Comparison of ENCODE assay signal across 25 cellular contexts in genomic region chr11:69999721-70000120, GRCh38.
DNase-seq lines count a peak whose midpoint lies in the region; ATAC-seq, FAIRE-seq and TF ChIP-seq lines count a peak whose summit lies in the region.
"Had no signal": no experiment of that assay in that cellular context is flagged by ENCODE, and none has a peak within 500 bp of the region (broad histone marks: within the 10 kb centered on the region; RNA-seq: fewer than 3 reads in every experiment).

No MANE protein-coding gene starts in this region.

- no peak for TF ChIP-seq RAD21 in HepG2 (CRISPR knock-in tag; IDR thresholded peaks at IDR 0.05)

- CTCF ChIA-PET in HepG2 (lab: Yijun Ruan, JAX; ENCODE audit: low intra/inter-chr PET ratio, low total read pairs): no interaction called here

- H3K4me3 ChIP-seq in right lobe of liver (no peak overlapping the region), HepG2 (replicated peaks in 1 of 3; ENCODE audit: insufficient read depth in 1 of 3, low read depth in 2 of 3, low read length in 3 of 3) (no peak overlapping the region), RWPE2 (ENCODE audit: severe bottlenecking) (no peak overlapping the region), iPS DF 6.9 (ENCODE audit: low read length) (no peak overlapping the region)
- H3K4me3 ChIP-seq: dorsolateral prefrontal cortex, K562, lower lobe of right lung, tibial nerve had no signal

- H3K79me2 ChIP-seq in HepG2 (ENCODE audit: insufficient read depth, low read length): no peaks in the 10 kb centered on the region
- H3K79me2 ChIP-seq: parathyroid adenoma had no signal

- no peak overlapping the region for H3K9ac ChIP-seq in HepG2 (ENCODE audit: insufficient read depth, low read depth, low read length)
- H3K9ac ChIP-seq: parathyroid adenoma had no signal

- FAIRE-seq in HepG2 (lab: Jason Lieb, UNC) (no peak), urothelium cell line (lab: Jason Lieb, UNC) (no peak)
- FAIRE-seq: islet of Langerhans had no signal

- TF ChIP-seq POLR2A in right lobe of liver (IDR thresholded peaks at IDR 0.05) (no peak), HepG2 (IDR thresholded peaks at IDR 0.05; ENCODE audit: insufficient read depth in 1 of 2, low read depth in 2 of 2, low read length in 2 of 2) (no peak)

- POLR2A ChIA-PET in HepG2 (lab: Yijun Ruan, JAX): no interaction called here

- no peaks in the 10 kb centered on the region for H4K20me1 ChIP-seq in HepG2 (ENCODE audit: insufficient read depth, low read length)

- WGBS in right lobe of liver (ENCODE audit: insufficient coverage, low coverage, low lambda C conversion rate, missing lambda C conversion rate): 37% methylated on average over 3 of the region's 3 CpGs
- 10% methylated on average over 3 of the region's 3 CpGs for WGBS in HepG2 (ENCODE audit: low lambda C conversion rate)
- no CpG with 5 or more reads among the region's 3 CpGs for WGBS in iPS DF 6.9 (ENCODE audit: insufficient coverage, insufficient read length)

- ATAC-seq in right lobe of liver: peak; percentile 28 to 87 (median 62)
- no peak for ATAC-seq in HepG2
- ATAC-seq in RWPE2 (ENCODE audit: low read depth): no peak
- no peak for ATAC-seq in HG02981 (IDR thresholded peaks at IDR 0.05; ENCODE audit: unreplicated experiment)
- ATAC-seq: activated naive CD4-positive, alpha-beta T cell treated with anti-CD3 and anti-CD28 coated beads, Interleukin-2, amount 50 U/mL, for 72 hours; K562; lower lobe of right lung; stimulated activated naive CD8-positive, alpha-beta T cell treated with anti-CD3 and anti-CD28 coated beads, Interleukin-15, amount 100 ng/mL, for 72 hours had no signal

- H2AFZ ChIP-seq in HepG2 (ENCODE audit: low read length): no peak overlapping the region
- H2AFZ ChIP-seq: parathyroid adenoma had no signal

- TF ChIP-seq EP300 in HepG2 (IDR thresholded peaks at IDR 0.05; ENCODE audit: low read depth in 2 of 2, low read length in 2 of 2) (no peak), HepG2 (CRISPR knock-in tag; IDR thresholded peaks at IDR 0.05; ENCODE audit: borderline replicate concordance) (no peak)

- H3K27me3 ChIP-seq in right lobe of liver: no peaks in the 10 kb centered on the region
- H3K27me3 ChIP-seq in HepG2 (ENCODE audit: control insufficient read depth in 1 of 2, insufficient read depth in 2 of 2, low read length in 2 of 2): peaks cover 0 to 3% of the 10 kb centered on the region in 2 experiments; a peak in 2 of 5 replicates
- no peaks in the 10 kb centered on the region for H3K27me3 ChIP-seq in RWPE2 (ENCODE audit: insufficient read depth, poor library complexity, severe bottlenecking)
- peaks cover 9% of the 10 kb centered on the region; the same call in 1 of the 2 replicates for H3K27me3 ChIP-seq in iPS DF 6.9 (ENCODE audit: control insufficient read depth, insufficient read depth, low read length)
- H3K27me3 ChIP-seq: tibial nerve had no signal

- no peak for TF ChIP-seq CTCF in right lobe of liver (IDR thresholded peaks at IDR 0.05)
- TF ChIP-seq CTCF in HepG2 (CRISPR knock-in tag; IDR thresholded peaks at IDR 0.05): no peak
- no peak for TF ChIP-seq CTCF in RWPE2 (IDR thresholded peaks at IDR 0.05; ENCODE audit: poor library complexity, severe bottlenecking)

- DNase-seq in right lobe of liver: peak in 1 of 3 donors; percentile 22
- no peak for DNase-seq in HepG2 (ENCODE audit: low spot score)
- peak; percentile 7 for DNase-seq in RWPE2 (ENCODE audit: low spot score)
- peak; percentile 11 for DNase-seq in iPS DF 6.9 (ENCODE audit: low read depth, low spot score)
- DNase-seq in urothelium cell line (ENCODE audit: low spot score): peak; percentile 27
- no peak for DNase-seq in H4 (ENCODE audit: low spot score)
- DNase-seq in NCI-H1694 treated with DMSO at 0.1 percent for 48 hours (lab: John Stamatoyannopoulos, UW): no peak
- DNase-seq: activated CD4-positive, alpha-beta T cell treated with anti-CD3 and anti-CD28 coated beads, Interleukin-2, amount 50 U/mL, for 48 hours; activated CD4-positive, CD25-positive, alpha-beta regulatory T cell; activated CD8-positive, alpha-beta memory T cell treated with anti-CD3 and anti-CD28 coated beads, Interleukin-2, amount 50 U/mL, for 48 hours; aorta; CD4-positive, alpha-beta T cell; dorsolateral prefrontal cortex; HFFc6; lower lobe of right lung; NCI-H1436 treated with DMSO at 0.1 percent for 48 hours; NCI-H526 treated with DMSO at 0.1 percent for 48 hours; SHP77; stimulated activated naive CD8-positive, alpha-beta T cell treated with anti-CD3 and anti-CD28 coated beads, Interleukin-15, amount 100 ng/mL, for 72 hours had no signal

- H3K27ac ChIP-seq in right lobe of liver (no peak overlapping the region), HepG2 (ENCODE audit: extremely low read length, insufficient read depth, low read length) (no peak overlapping the region), RWPE2 (ENCODE audit: poor library complexity, severe bottlenecking) (no peak overlapping the region), iPS DF 6.9 (ENCODE audit: low read length) (no peak overlapping the region)
- H3K27ac ChIP-seq: dorsolateral prefrontal cortex, lower lobe of right lung, parathyroid adenoma, tibial nerve had no signal

- BruUV-seq in HepG2 (replicated peaks; lab: Mats Ljungman, UMichigan): no TSS peak

- in situ Hi-C loops in HepG2 (cut with HindIII; ENCODE audit: extremely low pct_ligation_motif_present, low pct_unique_long_range_greater_than_20kb): no loop called here

- H3K4me1 ChIP-seq in right lobe of liver (peaks cover 0 to 11% (median 0%) of the 10 kb centered on the region in 4 donors), HepG2 (ENCODE audit: insufficient read depth, low read length) (no peaks in the 10 kb centered on the region), RWPE2 (ENCODE audit: insufficient read depth, poor library complexity, severe bottlenecking) (no peaks in the 10 kb centered on the region), iPS DF 6.9 (ENCODE audit: control insufficient read depth, insufficient read depth, low read length) (peaks cover 2% of the 10 kb centered on the region; the same call in 1 of the 2 replicates)
- H3K4me1 ChIP-seq: lower lobe of right lung, parathyroid adenoma, tibial nerve had no signal

- no peaks in the 10 kb centered on the region for H3K9me3 ChIP-seq in right lobe of liver
- peaks cover 2% of the 10 kb centered on the region; the same call in 1 of the 2 replicates for H3K9me3 ChIP-seq in HepG2 (ENCODE audit: low read length)
- no peaks in the 10 kb centered on the region for H3K9me3 ChIP-seq in RWPE2 (ENCODE audit: severe bottlenecking)
- no peaks in the 10 kb centered on the region for H3K9me3 ChIP-seq in iPS DF 6.9 (ENCODE audit: control insufficient read depth, insufficient read depth, low read length)
- H3K9me3 ChIP-seq: lower lobe of right lung, tibial nerve had no signal

- no peak overlapping the region for H3K4me2 ChIP-seq in HepG2 (ENCODE audit: low read depth, low read length)

- H3K36me3 ChIP-seq in right lobe of liver (peaks cover 0 to 12% (median 0%) of the 10 kb centered on the region in 4 donors), HepG2 (replicated peaks in 1 of 2; ENCODE audit: control insufficient read depth in 1 of 2, insufficient read depth in 2 of 2, low read length in 2 of 2) (no peaks in the 10 kb centered on the region), RWPE2 (ENCODE audit: low read depth) (no peaks in the 10 kb centered on the region), iPS DF 6.9 (ENCODE audit: control insufficient read depth, insufficient read depth, low read length) (no peaks in the 10 kb centered on the region)
- H3K36me3 ChIP-seq: lower lobe of right lung, tibial nerve had no signal

- intact Hi-C loops in right lobe of liver (cut with DNase I): no loop called here
- intact Hi-C loops in HepG2 (cut with micrococcal nuclease; ENCODE audit: unreplicated experiment): no loop called here

TF ChIP-seq in HepG2, 621 proteins besides CTCF, POLR2A, EP300 and RAD21 (continues in another document):
- TF ChIP-seq MIER2 (CRISPR knock-in tag; IDR thresholded peaks at IDR 0.05) (no peak), ZC3H13 (CRISPR knock-in tag; IDR thresholded peaks at IDR 0.05) (no peak), ZNF703 (CRISPR knock-in tag; IDR thresholded peaks at IDR 0.05; ENCODE audit: borderline replicate concordance) (no peak), ZNF317 (CRISPR knock-in tag; IDR thresholded peaks at IDR 0.05) (no peak), TAF1 (CRISPR knock-in tag; IDR thresholded peaks at IDR 0.05) (no peak), MTF2 (CRISPR knock-in tag; IDR thresholded peaks at IDR 0.05; ENCODE audit: borderline replicate concordance) (no peak), TBX3 (IDR thresholded peaks at IDR 0.05; ENCODE audit: borderline replicate concordance) (no peak)
- TF ChIP-seq, protein P1, sequence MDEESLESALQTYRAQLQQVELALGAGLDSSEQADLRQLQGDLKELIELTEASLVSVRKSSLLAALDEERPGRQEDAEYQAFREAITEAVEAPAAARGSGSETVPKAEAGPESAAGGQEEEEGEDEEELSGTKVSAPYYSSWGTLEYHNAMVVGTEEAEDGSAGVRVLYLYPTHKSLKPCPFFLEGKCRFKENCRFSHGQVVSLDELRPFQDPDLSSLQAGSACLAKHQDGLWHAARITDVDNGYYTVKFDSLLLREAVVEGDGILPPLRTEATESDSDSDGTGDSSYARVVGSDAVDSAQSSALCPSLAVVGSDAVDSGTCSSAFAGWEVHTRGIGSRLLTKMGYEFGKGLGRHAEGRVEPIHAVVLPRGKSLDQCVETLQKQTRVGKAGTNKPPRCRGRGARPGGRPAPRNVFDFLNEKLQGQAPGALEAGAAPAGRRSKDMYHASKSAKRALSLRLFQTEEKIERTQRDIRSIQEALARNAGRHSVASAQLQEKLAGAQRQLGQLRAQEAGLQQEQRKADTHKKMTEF (CRISPR knock-in tag; IDR thresholded peaks at IDR 0.05): no peak
- TF ChIP-seq, protein P2, sequence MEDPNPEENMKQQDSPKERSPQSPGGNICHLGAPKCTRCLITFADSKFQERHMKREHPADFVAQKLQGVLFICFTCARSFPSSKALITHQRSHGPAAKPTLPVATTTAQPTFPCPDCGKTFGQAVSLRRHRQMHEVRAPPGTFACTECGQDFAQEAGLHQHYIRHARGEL (CRISPR knock-in tag; IDR thresholded peaks at IDR 0.05): no peak
- TF ChIP-seq, protein P3, sequence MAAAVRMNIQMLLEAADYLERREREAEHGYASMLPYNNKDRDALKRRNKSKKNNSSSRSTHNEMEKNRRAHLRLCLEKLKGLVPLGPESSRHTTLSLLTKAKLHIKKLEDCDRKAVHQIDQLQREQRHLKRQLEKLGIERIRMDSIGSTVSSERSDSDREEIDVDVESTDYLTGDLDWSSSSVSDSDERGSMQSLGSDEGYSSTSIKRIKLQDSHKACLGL (CRISPR knock-in tag; IDR thresholded peaks at IDR 0.05): no peak

Comparison
In these comparisons a context has a peak if more than half of its experiments do, and no peak if none do; other contexts are left out.
1. ATAC-seq: peak in right lobe of liver (4 of 4); none in HepG2 (single experiment), RWPE2 (single experiment) and HG02981 (single experiment).
2. DNase-seq: peak in RWPE2 (single experiment), iPS DF 6.9 (single experiment) and urothelium cell line (single experiment); none in HepG2 (single experiment), H4 (single experiment) and NCI-H1694 treated with DMSO at 0.1 percent for 48 hours (single experiment).